30 cellular contexts compared by ENCODE assay signal in the genomic region with DNA sequence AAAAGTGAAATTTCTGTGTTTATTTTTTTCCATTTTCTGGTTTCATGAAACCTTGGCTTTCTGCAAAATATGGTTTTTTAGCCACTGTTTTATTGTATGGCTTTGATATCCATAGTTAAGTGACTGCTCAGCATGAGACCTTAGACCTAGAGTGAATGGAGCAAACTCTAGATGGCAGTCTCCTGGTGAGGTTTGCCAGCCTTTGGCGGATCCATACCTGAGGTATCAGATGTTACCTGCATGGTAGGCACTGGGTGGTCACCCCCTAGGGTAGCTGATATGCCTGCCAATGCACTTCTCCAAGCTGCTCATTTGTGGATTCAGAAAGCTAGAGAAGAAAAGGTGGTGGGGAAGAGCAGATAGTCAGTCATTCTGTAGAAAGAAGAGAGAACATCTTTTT. TPM values are rescaled to one million over a fixed set of nuclear protein-coding genes. Genes with fewer than 3 reads are reported as not detected.
"Had no signal": no experiment of that assay in that cellular context is flagged by ENCODE, and none has a peak within 500 bp of the region (broad histone marks: within the 10 kb centered on the region; RNA-seq: fewer than 3 reads in every experiment).

No MANE protein-coding gene starts in this region.

- H3K4me3 Mint-ChIP-seq: dendritic cell treated with granulocyte-macrophage colony-stimulating factor and Interleukin-4, amounts not matched to agents 40 ng/mL and 50 ng/mL, for 4 days; effector memory CD8-positive, alpha-beta T cell; naive thymus-derived CD4-positive, alpha-beta T cell had no signal

- H3K4me1 ChIP-seq: esophagus squamous epithelium, gastrocnemius medialis, heart right ventricle, left lung, lower lobe of right lung had no signal

- H3K27ac Mint-ChIP-seq: dendritic cell treated with granulocyte-macrophage colony-stimulating factor and Interleukin-4, amounts not matched to agents 40 ng/mL and 50 ng/mL, for 4 days; effector memory CD8-positive, alpha-beta T cell; naive thymus-derived CD4-positive, alpha-beta T cell had no signal

- H3K9me3 ChIP-seq: esophagus squamous epithelium, gastrocnemius medialis, left lung, lower lobe of right lung had no signal

- H3K4me3 ChIP-seq: coronary artery, esophagus squamous epithelium, gastrocnemius medialis, heart right ventricle, left lung, lower lobe of right lung had no signal

- H3K27me3 ChIP-seq: esophagus squamous epithelium, gastrocnemius medialis, left lung had no signal

- H3K9me3 Mint-ChIP-seq: effector memory CD8-positive, alpha-beta T cell had no signal

- DNase-seq: effector CD8-positive, alpha-beta T cell; effector memory CD8-positive, alpha-beta T cell; esophagus squamous epithelium; foreskin fibroblast; foreskin melanocyte; gastrocnemius medialis; glutamatergic neuron; head of caudate nucleus; heart right ventricle; hippocampal formation; left cardiac atrium; left lung; left ventricle myocardium superior; lower lobe of right lung; mesenchymal stem cell; midbrain; naive thymus-derived CD4-positive, alpha-beta T cell had no signal

- H3K36me3 ChIP-seq: esophagus squamous epithelium, gastrocnemius medialis, heart right ventricle, left lung, lower lobe of right lung had no signal

- ATAC-seq: effector memory CD8-positive, alpha-beta T cell; gastrocnemius medialis; heart right ventricle; left cardiac atrium; left lung; left ventricle myocardium superior; lower lobe of right lung; naive thymus-derived CD4-positive, alpha-beta T cell had no signal

- H3K27me3 Mint-ChIP-seq: dendritic cell treated with granulocyte-macrophage colony-stimulating factor and Interleukin-4, amounts not matched to agents 40 ng/mL and 50 ng/mL, for 4 days had no signal

- H3K27ac ChIP-seq: coronary artery, esophagus squamous epithelium, gastrocnemius medialis, heart right ventricle, left lung, lower lobe of right lung had no signal

- H3K4me1 Mint-ChIP-seq: naive thymus-derived CD4-positive, alpha-beta T cell had no signal

RNA-seq across cellular contexts. Expression of a gene that starts 17.4 kb away (rescaled TPM):
- polyA plus RNA-seq: naive thymus-derived CD4-positive, alpha-beta T cell had no signal

RNA-seq across cellular contexts. Expression of a gene that starts 54.3 kb away (rescaled TPM):
- total RNA-seq: dermis microvascular lymphatic vessel endothelial cell; endothelial cell of umbilical vein; epithelial cell of proximal tubule; esophagus squamous epithelium; gastrocnemius medialis; glomerular endothelial cell; heart right ventricle; kidney epithelial cell; left cardiac atrium; left lung; left ventricle myocardium superior; lower leg skin; lower lobe of right lung; lung microvascular endothelial cell; mononuclear cell; mucosa of gallbladder; naive thymus-derived CD4-positive, alpha-beta T cell had no signal
- polyA plus RNA-seq: endothelial cell of umbilical vein; esophagus; keratinocyte; naive thymus-derived CD4-positive, alpha-beta T cell had no signal
